1 cellular context compared by ENCODE assay signal in genomic region chr4:100169796-100170485, GRCh38.
A peak's percentile ranks its signal among the peaks of the same experiment; 100 is the strongest.
TF ChIP-seq lines count a peak whose summit lies in the region.

No MANE protein-coding gene starts in this region.

TF ChIP-seq in endothelial cell of umbilical vein, 7 proteins besides CTCF, POLR2A, EP300 and RAD21 (continued from another document):
- TF ChIP-seq POLR2AphosphoS5 (IDR thresholded peaks at IDR 0.05; ENCODE audit: insufficient read depth, low read depth, low read length) = no peak
- TF ChIP-seq FOS (IDR thresholded peaks at IDR 0.05; ENCODE audit: borderline replicate concordance, insufficient read depth, low read length) = peak; percentile 25
TF ChIP-seq in endothelial cell of umbilical vein: peak in this region for 1.
